8 cellular contexts compared by ENCODE assay signal in the genomic region with DNA sequence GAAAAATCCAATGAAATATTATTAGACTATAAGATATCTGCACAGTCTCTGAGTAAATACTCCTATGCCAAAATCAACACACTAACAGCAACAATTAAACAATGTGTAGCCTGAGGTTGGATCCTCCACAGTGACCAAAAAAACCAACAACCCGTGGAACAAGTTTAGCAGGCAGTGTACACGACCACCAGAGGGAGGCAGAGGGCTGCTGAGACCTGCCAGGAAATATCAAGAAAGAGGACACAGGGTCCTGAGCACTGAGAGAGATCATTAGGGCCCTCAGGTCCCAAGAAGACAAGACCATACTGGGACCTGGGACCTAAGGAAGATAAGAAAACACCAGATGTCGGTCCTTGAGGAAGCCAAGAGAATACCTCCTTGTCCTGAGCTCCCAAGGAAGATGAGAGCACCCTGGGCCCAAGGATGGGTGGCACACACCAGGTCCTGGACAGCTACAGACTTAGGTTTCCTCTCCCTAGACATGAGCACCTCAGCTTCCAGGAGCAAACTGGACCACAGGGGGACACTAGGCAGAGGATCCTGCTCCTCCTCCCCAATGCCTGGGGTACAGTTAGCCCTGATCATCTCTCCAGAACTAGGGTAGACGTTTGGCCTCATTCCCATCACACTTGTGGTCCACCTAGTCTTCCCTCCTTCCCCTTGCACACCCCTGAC. TPM values are rescaled to one million over a fixed set of nuclear protein-coding genes. Genes with fewer than 3 reads are reported as not detected.
DNase-seq lines count a peak whose midpoint lies in the region; ATAC-seq and TF ChIP-seq lines count a peak whose summit lies in the region.

No MANE protein-coding gene starts in this region.

- POLR2A ChIA-PET in T-cell (lab: Charles Lee): interaction anchor here in 1 of 2 donors (0.7 kb wide), 1 partner anchor 118 kb away, joined by 3 read pairs; no protein-coding TSS in a partner anchor

- H3K36me3 Mint-ChIP-seq in T-cell (peaks cover 51% of the 10 kb centered on the region), immature natural killer cell (peaks cover 33 to 52% (median 35%) of the 10 kb centered on the region in 3 donors)

- H3K27ac Mint-ChIP-seq in T-cell (peak overlapping the region; percentile 99), immature natural killer cell (peak overlapping the region; percentile 97 to 99 (median 98))

- CTCF ChIA-PET in T-cell (lab: Charles Lee): no interaction called here

- H3K4me1 Mint-ChIP-seq in T-cell: peaks cover 19 to 25% (median 23%) of the 10 kb centered on the region in 3 donors
- peaks cover 24 to 33% of the 10 kb centered on the region in 2 donors for H3K4me1 Mint-ChIP-seq in immature natural killer cell

- peak; percentile 43 for DNase-seq in COLO668 (lab: John Stamatoyannopoulos, UW; ENCODE audit: unreplicated experiment)
- DNase-seq in T-cell: peak; percentile 13 to 65 (median 47)
- DNase-seq in ascending aorta (ENCODE audit: low spot score in 2 of 2): no peak
- DNase-seq in immature natural killer cell: peak; percentile 54 to 58 (median 56)
- DNase-seq in stimulated activated CD4-positive, alpha-beta T cell treated with anti-CD3 and anti-CD28 coated beads, Interleukin-1b, Interleukin-23, amount 100 ng/mL, for 48 hours: peak; percentile 63
- no peak for DNase-seq in medulla oblongata (ENCODE audit: extremely low spot score)

- H3K9me3 Mint-ChIP-seq in T-cell (peaks cover 0 to 50% (median 35%) of the 10 kb centered on the region in 3 donors), immature natural killer cell (peaks cover 49 to 77% (median 68%) of the 10 kb centered on the region in 6 donors)

- H3K27me3 Mint-ChIP-seq in T-cell: no peaks in the 10 kb centered on the region
- peaks cover 11 to 19% (median 17%) of the 10 kb centered on the region in 3 donors for H3K27me3 Mint-ChIP-seq in immature natural killer cell (ENCODE audit: low read depth in 3 of 3)

- H3K9ac ChIP-seq in HUES48 (ENCODE audit: low read depth, low read length): no peak overlapping the region

- TF ChIP-seq CTCF in ascending aorta (IDR thresholded peaks at IDR 0.05): peak in 2 of 3 experiments; percentile 6 to 30

- no peaks in the 10 kb centered on the region for H3K27me3 ChIP-seq in HUES48 (ENCODE audit: control insufficient read depth, insufficient read depth, low read length)
- H3K27me3 ChIP-seq in ascending aorta: no peaks in the 10 kb centered on the region

- H3K36me3 ChIP-seq in HUES48 (ENCODE audit: control insufficient read depth, insufficient read depth, low read length): peaks cover 17% of the 10 kb centered on the region
- H3K36me3 ChIP-seq in ascending aorta: peaks cover 35 to 43% of the 10 kb centered on the region in 2 donors

- peaks cover 49% of the 10 kb centered on the region for H3K9me3 ChIP-seq in HUES48 (ENCODE audit: control insufficient read depth, insufficient read depth, low read length)
- H3K9me3 ChIP-seq in ascending aorta: peaks cover 86 to 92% of the 10 kb centered on the region in 2 donors

- H3K4me3 ChIP-seq in HUES48 (ENCODE audit: low read depth, low read length) (peak overlapping the region; percentile 60), ascending aorta (peak overlapping the region; percentile 84 to 93)

- ATAC-seq in T-cell (replicated peaks in 1 of 4): no peak
- no peak for ATAC-seq in HG02852 (IDR thresholded peaks at IDR 0.05; ENCODE audit: unreplicated experiment)

- no peak overlapping the region for H3K27ac ChIP-seq in HUES48 (ENCODE audit: low read depth, low read length)
- H3K27ac ChIP-seq in ascending aorta: peak overlapping the region; percentile 99

- intact Hi-C loops in ascending aorta (cut with DNase I): loop anchor here (10.0 kb wide), 1 partner anchor 123 kb away; the partner anchor contains the start of gene ERVK3-1

- H3K4me1 ChIP-seq in HUES48 (ENCODE audit: control insufficient read depth, insufficient read depth, low read length) (no peaks in the 10 kb centered on the region), ascending aorta (no peaks in the 10 kb centered on the region)

- H3K4me3 Mint-ChIP-seq in T-cell (peak overlapping the region; percentile 85 to 92 (median 91)), immature natural killer cell (peak overlapping the region; percentile 90 to 96 (median 94))

RNA-seq across cellular contexts. Expression of gene ZNF274, which starts 0.8 kb away (rescaled TPM):
- total RNA-seq in T-cell (10 to 100 TPM; 44.9 to 70.7 (median 63.4) TPM), ascending aorta (14.7 TPM)
- polyA plus RNA-seq in immature natural killer cell: 10 to 100 TPM; 12.5 to 26.2 (median 20.2) TPM

RNA-seq across cellular contexts. Expression of gene ZNF329, which starts 31.4 kb away (rescaled TPM):
- total RNA-seq in T-cell: 10 to 100 TPM; 11.5 to 14.9 (median 14.1) TPM
- total RNA-seq in ascending aorta: 3.8 TPM
- polyA plus RNA-seq in immature natural killer cell: 10 to 100 TPM in 1 of 3 donors, 1 to 10 TPM in 2; 4.0 to 11.5 (median 6.6) TPM

RNA-seq across cellular contexts. Expression of gene ZNF544, which starts 46.7 kb away (rescaled TPM):
- 10 to 100 TPM; 23.4 to 54.0 (median 47.1) TPM for total RNA-seq in T-cell
- 3.9 TPM for total RNA-seq in ascending aorta
- polyA plus RNA-seq in immature natural killer cell: 10 to 100 TPM; 24.1 to 31.4 (median 27.1) TPM

Comparison
In these comparisons a context has a peak if more than half of its experiments do, and no peak if none do; other contexts are left out.
1. DNase-seq: peak in COLO668 (single experiment), T-cell (34 of 34), immature natural killer cell (3 of 3) and stimulated activated CD4-positive, alpha-beta T cell treated with anti-CD3 and anti-CD28 coated beads, Interleukin-1b, Interleukin-23, amount 100 ng/mL, for 48 hours (single experiment); none in ascending aorta (0 of 2) and medulla oblongata (single experiment).